Comparison of ENCODE assay signal across 19 cellular contexts in the genomic region with DNA sequence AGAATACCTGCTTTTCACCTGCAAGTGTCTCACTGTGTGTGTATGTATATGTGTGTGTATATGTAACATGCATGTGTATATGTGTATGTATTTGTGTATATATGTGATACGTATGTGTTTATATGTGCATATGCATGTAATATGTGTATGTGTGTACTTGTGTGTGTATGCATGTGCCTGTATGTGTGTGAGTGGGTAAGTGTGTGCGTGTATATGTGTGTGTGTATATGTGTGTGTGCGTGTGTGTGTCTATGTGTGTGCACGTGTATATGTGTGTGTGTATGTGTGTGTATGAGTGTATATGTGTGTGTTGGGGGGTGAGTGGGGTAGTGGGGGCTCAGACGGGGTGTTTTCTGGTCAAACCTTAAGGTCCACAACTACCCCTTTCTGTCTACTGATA.
"Had no signal": no experiment of that assay in that cellular context is flagged by ENCODE, and none has a peak within 500 bp of the region (broad histone marks: within the 10 kb centered on the region; RNA-seq: fewer than 3 reads in every experiment).

No MANE protein-coding gene starts in this region.

- H3K4me3 Mint-ChIP-seq: effector memory CD8-positive, alpha-beta T cell; stimulated activated naive CD8-positive, alpha-beta T cell treated with anti-CD3 and anti-CD28 coated beads, Interleukin-15, amount 100 ng/mL, for 72 hours had no signal

- DNase-seq: activated CD4-positive, alpha-beta T cell treated with anti-CD3 and anti-CD28 coated beads, Interleukin-2, amount 50 U/mL, for 1 hour; activated CD4-positive, CD25-positive, alpha-beta regulatory T cell; activated gamma-delta T cell; adrenal gland; dermis blood vessel endothelial cell; effector memory CD8-positive, alpha-beta T cell; lower lobe of right lung; psoas muscle; right cardiac atrium; stimulated activated CD4-positive, alpha-beta T cell treated with anti-CD3 and anti-CD28 coated beads, Interleukin-4, amount 100 ng/mL, for 1 hour; stimulated activated naive CD8-positive, alpha-beta T cell treated with anti-CD3 and anti-CD28 coated beads, Interleukin-15, amount 100 ng/mL, for 72 hours; T1000 had no signal

- ATAC-seq: activated naive CD4-positive, alpha-beta T cell treated with anti-CD3 and anti-CD28 coated beads, Interleukin-2, amount 50 U/mL, for 72 hours; effector memory CD8-positive, alpha-beta T cell; lower lobe of right lung; psoas muscle; right cardiac atrium; stimulated activated naive CD8-positive, alpha-beta T cell treated with anti-CD3 and anti-CD28 coated beads, Interleukin-15, amount 100 ng/mL, for 72 hours had no signal

- H3K9me3 Mint-ChIP-seq: activated naive CD4-positive, alpha-beta T cell treated with anti-CD3 and anti-CD28 coated beads, Interleukin-2, amount 50 U/mL, for 72 hours; effector memory CD8-positive, alpha-beta T cell; stimulated activated naive CD8-positive, alpha-beta T cell treated with anti-CD3 and anti-CD28 coated beads, Interleukin-15, amount 100 ng/mL, for 72 hours had no signal

- H3K36me3 Mint-ChIP-seq: activated naive CD4-positive, alpha-beta T cell treated with anti-CD3 and anti-CD28 coated beads, Interleukin-2, amount 50 U/mL, for 72 hours had no signal

- H3K4me3 ChIP-seq: adrenal gland, lower lobe of right lung, psoas muscle, skin epidermis, suprapubic skin, upper lobe of left lung had no signal

- H3K4me1 ChIP-seq: adrenal gland, lower lobe of right lung, psoas muscle, suprapubic skin, upper lobe of left lung had no signal

- FAIRE-seq: astrocyte, bronchial epithelial cell, islet of Langerhans had no signal

- H3K27ac ChIP-seq: lower lobe of right lung, psoas muscle, skin epidermis, suprapubic skin, upper lobe of left lung had no signal

- H3K9me3 ChIP-seq: adrenal gland, lower lobe of right lung, psoas muscle, suprapubic skin, upper lobe of left lung had no signal

- H3K36me3 ChIP-seq: adrenal gland, lower lobe of right lung, suprapubic skin, upper lobe of left lung had no signal

- H3K27me3 ChIP-seq: adrenal gland, suprapubic skin, upper lobe of left lung had no signal
